22 cellular contexts compared by ENCODE assay signal in genomic region chr5:180135967-180136641, GRCh38.
A peak's percentile ranks its signal among the peaks of the same experiment; 100 is the strongest.
DNase-seq lines count a peak whose midpoint lies in the region; ATAC-seq and TF ChIP-seq lines count a peak whose summit lies in the region.
"Had no signal": no experiment of that assay in that cellular context is flagged by ENCODE, and none has a peak within 500 bp of the region (broad histone marks: within the 10 kb centered on the region; RNA-seq: fewer than 3 reads in every experiment).

No MANE protein-coding gene starts in this region.

- no peak overlapping the region for H3K27ac Mint-ChIP-seq in activated CD8-positive, alpha-beta memory T cell treated with anti-CD3 and anti-CD28 coated beads, Interleukin-2, amount 10 ng/mL, durations not matched to agents 7 days and 5 days
- peak overlapping the region in 1 of 2 donors; percentile 84 for H3K27ac Mint-ChIP-seq in natural killer cell
- no peak overlapping the region for H3K27ac Mint-ChIP-seq in type B pancreatic cell
- H3K27ac Mint-ChIP-seq: activated T-cell treated with anti-CD3 and anti-CD28 coated beads, Interleukin-2, amount 50 U/mL, for 72 hours; CD8-positive, alpha-beta T cell had no signal

- no peaks in the 10 kb centered on the region for H3K9me3 Mint-ChIP-seq in activated CD8-positive, alpha-beta memory T cell treated with anti-CD3 and anti-CD28 coated beads, Interleukin-2, amount 10 ng/mL, durations not matched to agents 7 days and 5 days (ENCODE audit: low read depth)
- no peaks in the 10 kb centered on the region for H3K9me3 Mint-ChIP-seq in natural killer cell
- H3K9me3 Mint-ChIP-seq in type B pancreatic cell = no peaks in the 10 kb centered on the region
- H3K9me3 Mint-ChIP-seq: CD8-positive, alpha-beta T cell had no signal

- H3K4me1 Mint-ChIP-seq in activated CD8-positive, alpha-beta memory T cell treated with anti-CD3 and anti-CD28 coated beads, Interleukin-2, amount 10 ng/mL, durations not matched to agents 7 days and 5 days = peaks cover 9% of the 10 kb centered on the region
- H3K4me1 Mint-ChIP-seq in natural killer cell = peaks cover 10 to 23% of the 10 kb centered on the region in 2 donors
- no peaks in the 10 kb centered on the region for H3K4me1 Mint-ChIP-seq in type B pancreatic cell (ENCODE audit: unreplicated experiment)

- CTCF ChIA-PET in activated CD8-positive, alpha-beta memory T cell treated with anti-CD3 and anti-CD28 coated beads, Interleukin-2, amount 10 ng/mL, durations not matched to agents 7 days and 5 days (lab: Charles Lee) = no interaction called here

- no peaks in the 10 kb centered on the region for H3K27me3 Mint-ChIP-seq in activated CD8-positive, alpha-beta memory T cell treated with anti-CD3 and anti-CD28 coated beads, Interleukin-2, amount 10 ng/mL, durations not matched to agents 7 days and 5 days
- H3K27me3 Mint-ChIP-seq in natural killer cell (ENCODE audit: low read depth in 2 of 2) (peaks cover 0 to 3% of the 10 kb centered on the region in 2 donors), type B pancreatic cell (peaks cover under 1% of the 10 kb centered on the region)

- TF ChIP-seq CTCF in coronary artery (IDR thresholded peaks at IDR 0.05) = no peak
- TF ChIP-seq CTCF in natural killer cell (IDR thresholded peaks at IDR 0.05) = no peak
- TF ChIP-seq CTCF in type B pancreatic cell (conservative IDR thresholded peaks at IDR 0.05) = no peak

- H3K4me3 Mint-ChIP-seq in activated CD8-positive, alpha-beta memory T cell treated with anti-CD3 and anti-CD28 coated beads, Interleukin-2, amount 10 ng/mL, durations not matched to agents 7 days and 5 days = no peak overlapping the region
- H3K4me3 Mint-ChIP-seq in natural killer cell (no peak overlapping the region), type B pancreatic cell (no peak overlapping the region)
- H3K4me3 Mint-ChIP-seq: CD8-positive, alpha-beta T cell had no signal

- H3K27ac ChIP-seq in coronary artery = no peak overlapping the region
- H3K27ac ChIP-seq: breast epithelium, colonic mucosa, gastrocnemius medialis, SJSA1, thyroid gland had no signal

- intact Hi-C loops in natural killer cell (cut with micrococcal nuclease) = no loop called here

- H3K36me3 Mint-ChIP-seq in activated CD8-positive, alpha-beta memory T cell treated with anti-CD3 and anti-CD28 coated beads, Interleukin-2, amount 10 ng/mL, durations not matched to agents 7 days and 5 days = no peaks in the 10 kb centered on the region
- H3K36me3 Mint-ChIP-seq in natural killer cell (no peaks in the 10 kb centered on the region), type B pancreatic cell (no peaks in the 10 kb centered on the region)
- H3K36me3 Mint-ChIP-seq: CD8-positive, alpha-beta T cell had no signal

- DNase-seq in activated CD8-positive, alpha-beta memory T cell treated with anti-CD3 and anti-CD28 coated beads, Interleukin-2, amount 10 ng/mL, durations not matched to agents 7 days and 5 days = peak; percentile 36
- no peak for DNase-seq in activated CD8-positive, alpha-beta memory T cell treated with anti-CD3 and anti-CD28 coated beads, Interleukin-2, amount 50 U/mL, for 4 hours
- DNase-seq in coronary artery (ENCODE audit: low spot score) = peak; percentile 68
- DNase-seq in natural killer cell = peak; percentile 15
- peak; percentile 68 for DNase-seq in type B pancreatic cell (ENCODE audit: extremely low spot score, unreplicated experiment)
- DNase-seq in stimulated activated naive CD4-positive, alpha-beta T cell (lab: John Stamatoyannopoulos, UW) = no peak
- DNase-seq: activated CD4-positive, alpha-beta T cell treated with anti-CD3 and anti-CD28 coated beads for 1 hour; activated naive CD4-positive, alpha-beta T cell treated with anti-CD3 and anti-CD28 coated beads, Interleukin-2, amount 50 U/mL, for 16 hours; activated T-cell treated with anti-CD3 and anti-CD28 coated beads, Interleukin-2, amount 50 U/mL, for 72 hours; gastrocnemius medialis; MM.1S; NCI-H510A treated with DMSO at 0.1 percent for 48 hours; retina; stimulated activated CD4-positive, alpha-beta T cell treated with anti-CD3 and anti-CD28 coated beads, Interleukin-4, amount 100 ng/mL, for 1 hour; stimulated activated naive CD4-positive, alpha-beta T cell treated with Interleukin-2 at 50 U/mL for 16 hours; thyroid gland had no signal

- no peak overlapping the region for H3K4me3 ChIP-seq in coronary artery
- H3K4me3 ChIP-seq: breast epithelium, colonic mucosa, gastrocnemius medialis, SJSA1, thyroid gland had no signal

- no peak for ATAC-seq in activated CD8-positive, alpha-beta memory T cell treated with anti-CD3 and anti-CD28 coated beads, Interleukin-2, amount 10 ng/mL, durations not matched to agents 7 days and 5 days
- ATAC-seq in natural killer cell (no peak), GM19467 (IDR thresholded peaks at IDR 0.05; ENCODE audit: unreplicated experiment) (no peak), GM18867 (IDR thresholded peaks at IDR 0.05; ENCODE audit: unreplicated experiment) (no peak)
- ATAC-seq: CD8-positive, alpha-beta T cell; gastrocnemius medialis had no signal

Comparison
In these comparisons a context has a peak if more than half of its experiments do, and no peak if none do; other contexts are left out.
1. DNase-seq: peak in activated CD8-positive, alpha-beta memory T cell treated with anti-CD3 and anti-CD28 coated beads, Interleukin-2, amount 10 ng/mL, durations not matched to agents 7 days and 5 days (single experiment), coronary artery (single experiment), natural killer cell (single experiment) and type B pancreatic cell (single experiment); none in activated CD8-positive, alpha-beta memory T cell treated with anti-CD3 and anti-CD28 coated beads, Interleukin-2, amount 50 U/mL, for 4 hours (single experiment) and stimulated activated naive CD4-positive, alpha-beta T cell (0 of 6).